ENCODE assay signal across 1 cellular context in the genomic region with DNA sequence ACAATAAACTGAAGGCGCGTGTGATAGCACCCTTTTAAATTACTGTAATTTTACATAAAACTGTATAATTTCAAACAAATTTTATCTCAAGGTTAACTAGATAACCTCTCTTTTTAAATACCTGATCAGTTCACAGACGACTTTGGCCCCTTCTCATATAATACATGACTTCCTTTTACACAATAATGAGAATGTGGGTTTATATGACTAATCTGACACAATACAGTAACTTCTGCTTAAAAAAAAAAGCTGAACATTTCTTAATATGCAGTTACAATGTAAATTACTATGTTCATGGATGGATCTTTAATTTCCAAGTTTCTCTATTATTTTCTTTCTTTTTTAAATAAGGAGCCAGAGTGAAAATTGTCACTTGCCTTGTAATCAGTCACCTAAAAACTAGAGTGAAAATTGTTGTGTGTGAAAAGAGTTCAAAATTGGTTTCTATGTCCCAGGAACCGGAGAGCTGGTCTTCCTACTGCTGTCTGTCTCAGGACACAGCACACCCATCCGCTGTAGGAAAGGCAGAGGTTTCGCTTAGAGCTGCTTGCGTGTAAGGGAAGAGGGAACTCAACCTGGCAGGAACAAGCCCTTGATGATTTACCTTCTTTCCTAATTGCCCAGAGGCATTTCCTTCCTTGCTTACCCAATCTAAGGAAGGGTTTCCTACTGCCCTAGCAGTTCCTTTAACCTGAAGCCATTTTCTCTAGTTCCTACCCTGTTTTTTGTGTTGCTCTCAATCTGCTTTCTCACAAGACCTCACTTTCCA.
TF ChIP-seq lines count a peak whose summit lies in the region.

No MANE protein-coding gene starts in this region.

TF ChIP-seq in H1, 55 proteins besides CTCF, POLR2A, EP300 and RAD21 (continued from another document):
- TF ChIP-seq, protein P1, sequence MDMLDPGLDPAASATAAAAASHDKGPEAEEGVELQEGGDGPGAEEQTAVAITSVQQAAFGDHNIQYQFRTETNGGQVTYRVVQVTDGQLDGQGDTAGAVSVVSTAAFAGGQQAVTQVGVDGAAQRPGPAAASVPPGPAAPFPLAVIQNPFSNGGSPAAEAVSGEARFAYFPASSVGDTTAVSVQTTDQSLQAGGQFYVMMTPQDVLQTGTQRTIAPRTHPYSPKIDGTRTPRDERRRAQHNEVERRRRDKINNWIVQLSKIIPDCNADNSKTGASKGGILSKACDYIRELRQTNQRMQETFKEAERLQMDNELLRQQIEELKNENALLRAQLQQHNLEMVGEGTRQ (IDR thresholded peaks at IDR 0.05; ENCODE audit: low read length) = no peak
- TF ChIP-seq TCF12 (IDR thresholded peaks at IDR 0.05; ENCODE audit: low read depth, low read length) (no peak), SIRT6 (IDR thresholded peaks at IDR 0.05; ENCODE audit: low read length) (no peak), TAF1 (IDR thresholded peaks at IDR 0.05; ENCODE audit: low read depth, low read length) (no peak)
